ENCODE assay signal across 13 cellular contexts in the genomic region with DNA sequence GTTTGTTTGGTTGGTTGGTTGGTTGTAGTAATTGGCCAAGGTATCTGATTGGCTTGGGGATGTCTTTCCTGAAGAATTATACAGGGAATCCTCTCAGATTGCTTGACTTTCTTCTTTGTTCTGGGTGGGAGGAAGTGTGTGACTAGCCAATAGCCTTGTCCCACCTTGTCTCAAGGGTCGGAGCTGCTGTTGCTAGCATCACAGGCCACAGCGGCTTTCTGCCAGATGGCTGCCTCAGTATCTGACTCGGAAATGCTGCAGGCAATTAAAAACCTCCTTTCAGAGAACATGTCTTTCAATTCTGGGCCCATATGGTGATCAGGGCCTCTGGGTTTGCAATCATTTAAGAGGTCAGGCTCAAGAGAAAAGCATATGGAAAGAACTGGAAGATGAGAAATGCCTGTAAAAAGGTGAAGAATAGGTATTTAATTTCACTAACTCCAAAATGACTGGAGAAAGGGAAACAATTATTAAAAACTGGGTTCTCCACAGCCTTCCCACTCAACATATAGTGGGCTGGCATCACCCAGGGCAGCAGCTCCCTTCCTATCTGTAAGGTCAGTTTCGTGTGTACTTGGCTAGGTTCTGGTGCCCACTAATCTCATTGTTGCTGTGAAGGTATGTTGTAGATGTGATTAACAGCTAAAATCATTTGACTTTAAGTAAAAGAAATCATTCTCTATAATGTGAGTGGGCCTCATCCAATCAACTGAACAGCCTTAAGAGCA. TPM values are rescaled to one million over a fixed set of nuclear protein-coding genes. Genes with fewer than 3 reads are reported as not detected.
DNase-seq lines count a peak whose midpoint lies in the region; ATAC-seq and TF ChIP-seq lines count a peak whose summit lies in the region.
"Had no signal": no experiment of that assay in that cellular context is flagged by ENCODE, and none has a peak within 500 bp of the region (broad histone marks: within the 10 kb centered on the region; RNA-seq: fewer than 3 reads in every experiment).

No MANE protein-coding gene starts in this region.

- peaks cover 94% of the 10 kb centered on the region for H3K4me1 Mint-ChIP-seq in activated CD8-positive, alpha-beta memory T cell treated with anti-CD3 and anti-CD28 coated beads, Interleukin-2, amount 10 ng/mL, durations not matched to agents 7 days and 5 days
- H3K4me1 Mint-ChIP-seq in stimulated activated naive B cell treated with anti-CD40 and anti-IgM and Interleukin-4, amounts not matched to agents 10 μg/mL and 1 μg/mL and 100 μg/mL, for 72 hours = peaks cover 55 to 86% of the 10 kb centered on the region in 2 donors
- H3K4me1 Mint-ChIP-seq: neural progenitor cell had no signal

- H3K4me1 ChIP-seq in SK-N-SH (ENCODE audit: control insufficient read depth in 1 of 2, insufficient read depth in 2 of 2, low read depth in 1 of 2, low read length in 1 of 2) (peaks cover 13 to 18% of the 10 kb centered on the region in 2 experiments; a peak in 3 of 4 replicates), suprapubic skin (peaks cover 66% of the 10 kb centered on the region)

- no peak for TF ChIP-seq RAD21 in SK-N-SH (IDR thresholded peaks at IDR 0.05; ENCODE audit: low read length)

- H3K27me3 ChIP-seq in SK-N-SH (ENCODE audit: insufficient read depth) (no peaks in the 10 kb centered on the region), suprapubic skin (no peaks in the 10 kb centered on the region)
- H3K27me3 ChIP-seq: neural progenitor cell had no signal

- H4K20me1 ChIP-seq in SK-N-SH (ENCODE audit: insufficient read depth) = peaks cover 14% of the 10 kb centered on the region; the same call in 1 of the 2 replicates

- H3K9me3 ChIP-seq in SK-N-SH (no peaks in the 10 kb centered on the region), suprapubic skin (no peaks in the 10 kb centered on the region)

- intact Hi-C loops in Right ventricle myocardium superior (cut with DNase I) = no loop called here

- TF ChIP-seq EP300 in SK-N-SH (IDR thresholded peaks at IDR 0.05; ENCODE audit: borderline replicate concordance in 1 of 2, low read depth in 1 of 2, low read length in 1 of 2) (peak in 1 of 2 experiments; percentile 65; a peak in 1 of 4 replicates), suprapubic skin (IDR thresholded peaks at IDR 0.05) (no peak)

- peaks cover 100% of the 10 kb centered on the region for H3K79me2 ChIP-seq in SK-N-SH (ENCODE audit: insufficient read depth)

- WGBS in SK-N-SH (ENCODE audit: low lambda C conversion rate) = 66% methylated on average over 4 of the region's 4 CpGs
- WGBS in suprapubic skin = 59% methylated on average over 4 of the region's 4 CpGs

- H3K4me3 Mint-ChIP-seq in activated CD8-positive, alpha-beta memory T cell treated with anti-CD3 and anti-CD28 coated beads, Interleukin-2, amount 10 ng/mL, durations not matched to agents 7 days and 5 days = peak overlapping the region; percentile 49
- peak overlapping the region; percentile 22 to 52 for H3K4me3 Mint-ChIP-seq in stimulated activated naive B cell treated with anti-CD40 and anti-IgM and Interleukin-4, amounts not matched to agents 10 μg/mL and 1 μg/mL and 100 μg/mL, for 72 hours
- H3K4me3 Mint-ChIP-seq: neural progenitor cell had no signal

- TF ChIP-seq POLR2A in suprapubic skin (IDR thresholded peaks at IDR 0.05) = no peak

- H3K4me2 ChIP-seq in SK-N-SH = no peak overlapping the region
- H3K4me2 ChIP-seq: neural progenitor cell had no signal

- H3K36me3 Mint-ChIP-seq in activated CD8-positive, alpha-beta memory T cell treated with anti-CD3 and anti-CD28 coated beads, Interleukin-2, amount 10 ng/mL, durations not matched to agents 7 days and 5 days = peaks cover 33% of the 10 kb centered on the region
- H3K36me3 Mint-ChIP-seq in stimulated activated naive B cell treated with anti-CD40 and anti-IgM and Interleukin-4, amounts not matched to agents 10 μg/mL and 1 μg/mL and 100 μg/mL, for 72 hours = peaks cover 25 to 41% of the 10 kb centered on the region in 2 donors

- ATAC-seq in activated CD8-positive, alpha-beta memory T cell treated with anti-CD3 and anti-CD28 coated beads, Interleukin-2, amount 10 ng/mL, durations not matched to agents 7 days and 5 days = no peak
- ATAC-seq in Right ventricle myocardium superior (ENCODE audit: poor library complexity) (peak; percentile 47), HG03354 (IDR thresholded peaks at IDR 0.05; ENCODE audit: poor library complexity, severe bottlenecking, unreplicated experiment) (no peak)
- ATAC-seq in stimulated activated naive B cell treated with anti-CD40 and anti-IgM and Interleukin-4, amounts not matched to agents 10 μg/mL and 1 μg/mL and 100 μg/mL, for 72 hours (replicated peaks) = no peak

- H3K27me3 Mint-ChIP-seq in activated CD8-positive, alpha-beta memory T cell treated with anti-CD3 and anti-CD28 coated beads, Interleukin-2, amount 10 ng/mL, durations not matched to agents 7 days and 5 days = no peaks in the 10 kb centered on the region
- no peaks in the 10 kb centered on the region for H3K27me3 Mint-ChIP-seq in stimulated activated naive B cell treated with anti-CD40 and anti-IgM and Interleukin-4, amounts not matched to agents 10 μg/mL and 1 μg/mL and 100 μg/mL, for 72 hours

- H3K4me3 ChIP-seq in SK-N-SH (ENCODE audit: low read depth in 2 of 2, low read length in 1 of 2) = no peak overlapping the region
- H3K4me3 ChIP-seq in suprapubic skin = no peak overlapping the region
- H3K4me3 ChIP-seq: neural progenitor cell had no signal

- H3K36me3 ChIP-seq in SK-N-SH (replicated peaks in 1 of 2; ENCODE audit: control insufficient read depth in 1 of 2, insufficient read depth in 2 of 2, low read length in 1 of 2) (peaks cover 0 to 20% of the 10 kb centered on the region in 2 experiments), suprapubic skin (no peaks in the 10 kb centered on the region)
- H3K36me3 ChIP-seq: neural progenitor cell had no signal

- H3K9me3 Mint-ChIP-seq in activated CD8-positive, alpha-beta memory T cell treated with anti-CD3 and anti-CD28 coated beads, Interleukin-2, amount 10 ng/mL, durations not matched to agents 7 days and 5 days (ENCODE audit: low read depth) = no peaks in the 10 kb centered on the region
- peaks cover 3 to 7% of the 10 kb centered on the region in 2 donors for H3K9me3 Mint-ChIP-seq in stimulated activated naive B cell treated with anti-CD40 and anti-IgM and Interleukin-4, amounts not matched to agents 10 μg/mL and 1 μg/mL and 100 μg/mL, for 72 hours

- H3K27ac Mint-ChIP-seq in activated CD8-positive, alpha-beta memory T cell treated with anti-CD3 and anti-CD28 coated beads, Interleukin-2, amount 10 ng/mL, durations not matched to agents 7 days and 5 days = peak overlapping the region; percentile 96
- H3K27ac Mint-ChIP-seq in stimulated activated naive B cell treated with anti-CD40 and anti-IgM and Interleukin-4, amounts not matched to agents 10 μg/mL and 1 μg/mL and 100 μg/mL, for 72 hours = peak overlapping the region; percentile 95
- H3K27ac Mint-ChIP-seq: neural progenitor cell had no signal

- CTCF ChIA-PET in activated CD8-positive, alpha-beta memory T cell treated with anti-CD3 and anti-CD28 coated beads, Interleukin-2, amount 10 ng/mL, durations not matched to agents 7 days and 5 days (lab: Charles Lee) = interaction anchor here (1.0 to 4.2 kb wide), 10 partner anchors 9 to 441 kb away, joined by 3 to 15 read pairs (median 4); a partner anchor contains a TSS
- CTCF ChIA-PET in SK-N-SH (lab: Yijun Ruan, JAX) = interaction anchor here (0.7 to 0.8 kb wide), 2 partner anchors 12 to 1541 kb away, joined by 3 read pairs; no protein-coding TSS in a partner anchor

- TF ChIP-seq CTCF in SK-N-SH (IDR thresholded peaks at IDR 0.05) (no peak), suprapubic skin (IDR thresholded peaks at IDR 0.05) (no peak)

- no peak overlapping the region for H3K9ac ChIP-seq in SK-N-SH
- H3K9ac ChIP-seq: neural progenitor cell had no signal

- POLR2A ChIA-PET in SK-N-SH (lab: Yijun Ruan, JAX) = interaction anchor here (0.6 kb wide), 1 partner anchor 58 kb away, joined by 3 read pairs; no protein-coding TSS in a partner anchor

- no peak overlapping the region for H2AFZ ChIP-seq in SK-N-SH (ENCODE audit: low read depth)
- H2AFZ ChIP-seq: neural progenitor cell had no signal

- peak overlapping the region in 1 of 2 experiments; percentile 71; a peak in 2 of 4 replicates for H3K27ac ChIP-seq in SK-N-SH (ENCODE audit: low read depth in 2 of 2, low read length in 1 of 2)
- H3K27ac ChIP-seq in suprapubic skin = no peak overlapping the region
- H3K27ac ChIP-seq: neural progenitor cell had no signal

- H3K9me2 ChIP-seq in SK-N-SH = no peaks in the 10 kb centered on the region

- DNase-seq in activated CD8-positive, alpha-beta memory T cell treated with anti-CD3 and anti-CD28 coated beads, Interleukin-2, amount 10 ng/mL, durations not matched to agents 7 days and 5 days = peak; percentile 62
- no peak for DNase-seq in activated CD8-positive, alpha-beta memory T cell treated with anti-CD3 and anti-CD28 coated beads, Interleukin-2, amount 50 U/mL, for 4 hours
- DNase-seq in SK-N-SH (peak; percentile 57), Right ventricle myocardium superior (peak; percentile 67), suprapubic skin (ENCODE audit: low spot score in 2 of 2) (no peak), iPS-NIHi11 (ENCODE audit: low spot score) (no peak)
- no peak for DNase-seq in stimulated activated naive B cell treated with anti-CD40 and anti-IgM and Interleukin-4, amounts not matched to agents 10 μg/mL and 1 μg/mL and 100 μg/mL, for 72 hours
- DNase-seq: cerebellar nuclear complex; EL; NCI-H774; stimulated activated naive CD4-positive, alpha-beta T cell treated with Interleukin-2 at 50 U/mL for 16 hours had no signal

- H3F3A ChIP-seq in SK-N-SH (replicated peaks; ENCODE audit: insufficient read depth) = peaks cover 7% of the 10 kb centered on the region

TF ChIP-seq in SK-N-SH, 30 proteins besides CTCF, POLR2A, EP300 and RAD21 (continues in another document):
- TF ChIP-seq RCOR1 (IDR thresholded peaks at IDR 0.05; ENCODE audit: low read length) = peak; percentile 54; the same call in 1 of the 2 replicates
- peak; percentile 33; the same call in 1 of the 2 replicates for TF ChIP-seq TCF12 (IDR thresholded peaks at IDR 0.05)
- TF ChIP-seq MEF2A (IDR thresholded peaks at IDR 0.05; ENCODE audit: borderline replicate concordance, low read depth) = no peak
- TF ChIP-seq CHD2 (IDR thresholded peaks at IDR 0.05; ENCODE audit: low read length, partially characterized antibody) = peak; percentile 56

RNA-seq across cellular contexts. Expression of a gene that starts 32.4 kb away (rescaled TPM):
- total RNA-seq in activated CD8-positive, alpha-beta memory T cell treated with anti-CD3 and anti-CD28 coated beads, Interleukin-2, amount 10 ng/mL, durations not matched to agents 7 days and 5 days = 10 to 100 TPM; 47.3 to 50.5 TPM
- 48.3 and 58.9 TPM in 2 replicates for polyA plus RNA-seq in SK-N-SH (2012; rRNA removed)
- polyA plus RNA-seq in SK-N-SH (2012; cell fraction: cytosol; rRNA removed) = 54.7 and 67.3 TPM in 2 replicates
- polyA plus RNA-seq in SK-N-SH (2012; cell fraction: nucleus; rRNA removed) = 24.2 and 33.6 TPM in 2 replicates
- 168 TPM for total RNA-seq in Right ventricle myocardium superior
- total RNA-seq in suprapubic skin = 10 to 100 TPM; 63.7 to 84.3 (median 83.3) TPM

Comparison
In these comparisons a context has a peak if more than half of its experiments do, and no peak if none do; other contexts are left out.
1. DNase-seq: peak in activated CD8-positive, alpha-beta memory T cell treated with anti-CD3 and anti-CD28 coated beads, Interleukin-2, amount 10 ng/mL, durations not matched to agents 7 days and 5 days (single experiment), SK-N-SH (single experiment) and Right ventricle myocardium superior (single experiment); none in activated CD8-positive, alpha-beta memory T cell treated with anti-CD3 and anti-CD28 coated beads, Interleukin-2, amount 50 U/mL, for 4 hours (single experiment), stimulated activated naive B cell treated with anti-CD40 and anti-IgM and Interleukin-4, amounts not matched to agents 10 μg/mL and 1 μg/mL and 100 μg/mL, for 72 hours (single experiment), suprapubic skin (0 of 2) and iPS-NIHi11 (single experiment).